ENCODE assay signal across 13 cellular contexts in genomic region chr2:68378779-68379178, GRCh38. TPM values are rescaled to one million over a fixed set of nuclear protein-coding genes. Genes with fewer than 3 reads are reported as not detected.
A peak's percentile ranks its signal among the peaks of the same experiment; 100 is the strongest.
DNase-seq lines count a peak whose midpoint lies in the region; ATAC-seq and TF ChIP-seq lines count a peak whose summit lies in the region.
"Not testable (repeated sequence)": the region's sequence is repeated elsewhere in the genome, so short reads cannot be mapped to it uniquely, and the experiment has no call there.
"Had no signal": no experiment of that assay in that cellular context is flagged by ENCODE, and none has a peak within 500 bp of the region (broad histone marks: within the 10 kb centered on the region; RNA-seq: fewer than 3 reads in every experiment).

No MANE protein-coding gene starts in this region.

- intact Hi-C loops in spleen (cut with DNase I; ENCODE audit: low total_unique reads): loop anchor here (10.0 kb wide), 1 partner anchor 46 kb away; no protein-coding TSS in a partner anchor

- H3K4me3 Mint-ChIP-seq in CD8-positive, alpha-beta memory T cell: peak overlapping the region in 6 of 7 donors; percentile 49 to 90 (median 62)
- H3K4me3 Mint-ChIP-seq in T-helper 17 cell: not testable (repeated sequence)
- H3K4me3 Mint-ChIP-seq in activated CD8-positive, alpha-beta memory T cell treated with anti-CD3 and anti-CD28 coated beads, Interleukin-2, amount 10 ng/mL, durations not matched to agents 7 days and 5 days: peak overlapping the region; percentile 19
- peak overlapping the region; percentile 75 for H3K4me3 Mint-ChIP-seq in central memory CD8-positive, alpha-beta T cell
- peak overlapping the region in 1 of 8 donors; percentile 16 for H3K4me3 Mint-ChIP-seq in naive B cell

- not testable (repeated sequence) for H3K27me3 Mint-ChIP-seq in CD8-positive, alpha-beta memory T cell; T-helper 17 cell; activated CD8-positive, alpha-beta memory T cell treated with anti-CD3 and anti-CD28 coated beads, Interleukin-2, amount 10 ng/mL, durations not matched to agents 7 days and 5 days; central memory CD8-positive, alpha-beta T cell; naive B cell

- H3K36me3 ChIP-seq in CD8-positive, alpha-beta memory T cell (ENCODE audit: insufficient read depth, low read length): peaks cover 12% of the 10 kb centered on the region
- peaks cover 0 to 42% (median 28%) of the 10 kb centered on the region in 6 donors for H3K36me3 ChIP-seq in spleen

- H3K27ac Mint-ChIP-seq in CD8-positive, alpha-beta memory T cell: peak overlapping the region; percentile 84 to 95 (median 89)
- H3K27ac Mint-ChIP-seq in T-helper 17 cell (peak overlapping the region; percentile 5), naive B cell (peak overlapping the region in 4 of 6 donors; percentile 20 to 83 (median 43))
- H3K27ac Mint-ChIP-seq in activated CD8-positive, alpha-beta memory T cell treated with anti-CD3 and anti-CD28 coated beads, Interleukin-2, amount 10 ng/mL, durations not matched to agents 7 days and 5 days: peak overlapping the region; percentile 65
- peak overlapping the region; percentile 90 for H3K27ac Mint-ChIP-seq in central memory CD8-positive, alpha-beta T cell (ENCODE audit: low read depth)

- not testable (repeated sequence) for ATAC-seq in T-helper 17 cell; activated CD8-positive, alpha-beta memory T cell treated with anti-CD3 and anti-CD28 coated beads, Interleukin-2, amount 10 ng/mL, durations not matched to agents 7 days and 5 days; central memory CD8-positive, alpha-beta T cell (replicated peaks; ENCODE audit: extremely low read depth, poor library complexity, severe bottlenecking); naive B cell (ENCODE audit: low read depth in 2 of 2)

- TF ChIP-seq CTCF in spleen (IDR thresholded peaks at IDR 0.05 in 8 of 11, conservative IDR thresholded peaks at IDR 0.05 in 3 of 11): not testable (repeated sequence)

- not testable (repeated sequence) for H3K9me3 ChIP-seq in CD8-positive, alpha-beta memory T cell (ENCODE audit: low read length); T-helper 17 cell (ENCODE audit: control insufficient read depth, low read length, poor library complexity, severe bottlenecking); spleen

- peaks cover 22 to 47% (median 28%) of the 10 kb centered on the region in 3 donors for H3K36me3 Mint-ChIP-seq in CD8-positive, alpha-beta memory T cell
- H3K36me3 Mint-ChIP-seq in T-helper 17 cell (ENCODE audit: low read depth): not testable (repeated sequence)
- peaks cover 49% of the 10 kb centered on the region for H3K36me3 Mint-ChIP-seq in activated CD8-positive, alpha-beta memory T cell treated with anti-CD3 and anti-CD28 coated beads, Interleukin-2, amount 10 ng/mL, durations not matched to agents 7 days and 5 days
- H3K36me3 Mint-ChIP-seq in central memory CD8-positive, alpha-beta T cell (ENCODE audit: insufficient read depth): peaks cover 59% of the 10 kb centered on the region
- H3K36me3 Mint-ChIP-seq in naive B cell: peaks cover 33 to 44% of the 10 kb centered on the region in 2 donors

- DNase-seq in CD8-positive, alpha-beta memory T cell; T-helper 17 cell; activated CD8-positive, alpha-beta memory T cell treated with anti-CD3 and anti-CD28 coated beads, Interleukin-2, amount 10 ng/mL, durations not matched to agents 7 days and 5 days; central memory CD8-positive, alpha-beta T cell (ENCODE audit: low spot score in 2 of 2); naive B cell; spleen: not testable (repeated sequence)

- peaks cover 58% of the 10 kb centered on the region for H3K4me1 ChIP-seq in CD8-positive, alpha-beta memory T cell (ENCODE audit: insufficient read depth, low read length)
- H3K4me1 ChIP-seq in spleen: peaks cover 4 to 99% (median 76%) of the 10 kb centered on the region in 6 donors

- not testable (repeated sequence) for H3K27ac ChIP-seq in CD8-positive, alpha-beta memory T cell (ENCODE audit: low read depth, low read length)
- H3K27ac ChIP-seq in spleen: peak overlapping the region in 6 of 8 donors; percentile 5 to 87 (median 56)

- CTCF ChIA-PET in CD8-positive, alpha-beta memory T cell (lab: Charles Lee): interaction anchor here (0.7 to 2.8 kb wide), 4 partner anchors 13 to 63 kb away, joined by 3 to 14 read pairs (median 5); partner anchors contain the start of gene PLEK
- CTCF ChIA-PET in activated CD8-positive, alpha-beta memory T cell treated with anti-CD3 and anti-CD28 coated beads, Interleukin-2, amount 10 ng/mL, durations not matched to agents 7 days and 5 days (lab: Charles Lee): interaction anchor here (0.6 to 1.8 kb wide), 7 partner anchors 10 to 63 kb away, joined by 3 to 7 read pairs (median 3); no protein-coding TSS in a partner anchor

- POLR2A ChIA-PET in CD8-positive, alpha-beta memory T cell (lab: Charles Lee): interaction anchor here (1.4 to 2.1 kb wide), 2 partner anchors 13 to 48 kb away, joined by 3 to 8 read pairs; partner anchors contain the start of gene PLEK

- not testable (repeated sequence) for H3K4me3 ChIP-seq in CD8-positive, alpha-beta memory T cell (ENCODE audit: low read length); spleen

- 81 to 86% (median 84%) methylated on average over 6 of the region's 6 CpGs for WGBS in spleen, 5 donors

- not testable (repeated sequence) for TF ChIP-seq POLR2A in spleen (IDR thresholded peaks at IDR 0.05)

- H3K27me3 ChIP-seq in CD8-positive, alpha-beta memory T cell (ENCODE audit: insufficient read depth, low read length, poor library complexity, severe bottlenecking); spleen (replicated peaks in 1 of 7): not testable (repeated sequence)

- peaks cover 77 to 97% (median 96%) of the 10 kb centered on the region in 3 donors for H3K4me1 Mint-ChIP-seq in CD8-positive, alpha-beta memory T cell
- not testable (repeated sequence) for H3K4me1 Mint-ChIP-seq in T-helper 17 cell
- H3K4me1 Mint-ChIP-seq in activated CD8-positive, alpha-beta memory T cell treated with anti-CD3 and anti-CD28 coated beads, Interleukin-2, amount 10 ng/mL, durations not matched to agents 7 days and 5 days: peaks cover 59% of the 10 kb centered on the region
- peaks cover 89% of the 10 kb centered on the region for H3K4me1 Mint-ChIP-seq in central memory CD8-positive, alpha-beta T cell
- H3K4me1 Mint-ChIP-seq in naive B cell: peaks cover 73 to 77% (median 75%) of the 10 kb centered on the region in 3 donors

- H3K9me3 Mint-ChIP-seq in CD8-positive, alpha-beta memory T cell; activated CD8-positive, alpha-beta memory T cell treated with anti-CD3 and anti-CD28 coated beads, Interleukin-2, amount 10 ng/mL, durations not matched to agents 7 days and 5 days (ENCODE audit: low read depth); central memory CD8-positive, alpha-beta T cell; naive B cell: not testable (repeated sequence)

RNA-seq across cellular contexts. Expression of gene PLEK, which starts 13.7 kb away (rescaled TPM):
- 10 to 100 TPM; 21.3 to 23.0 TPM for total RNA-seq in CD8-positive, alpha-beta memory T cell
- polyA plus RNA-seq in CD8-positive, alpha-beta memory T cell: 135 TPM
- total RNA-seq in T-helper 17 cell: 10 to 100 TPM; 18.0 to 34.8 TPM
- total RNA-seq in activated CD8-positive, alpha-beta memory T cell treated with anti-CD3 and anti-CD28 coated beads, Interleukin-2, amount 10 ng/mL, durations not matched to agents 7 days and 5 days: 10 to 100 TPM; 31.8 to 42.5 TPM
- polyA plus RNA-seq in naive B cell (ENCODE audit: low read depth in 6 of 6): 100 to 1,000 TPM in 4 of 6 donors, 10 to 100 TPM in 2; 69.0 to 215 (median 129) TPM
- 100 to 1,000 TPM in 5 of 7 donors, 10 to 100 TPM in 2; 79.9 to 202 (median 136) TPM for total RNA-seq in spleen
- 10 to 100 TPM; 49.1 to 67.7 (median 53.0) TPM for polyA plus RNA-seq in spleen
- total RNA-seq: G401, GM23248, H4, HepG2 had no signal
- polyA plus RNA-seq: BJ, HepG2 had no signal

RNA-seq across cellular contexts. Expression of gene CNRIP1, which starts 59.0 kb away (rescaled TPM):
- under 1 TPM in 1 of 2 experiments, not detected in 1; 0.11 TPM for total RNA-seq in CD8-positive, alpha-beta memory T cell
- polyA plus RNA-seq in CD8-positive, alpha-beta memory T cell: not detected
- total RNA-seq in T-helper 17 cell: under 1 TPM in 1 of 2 donors, not detected in 1; 0.17 TPM
- not detected for total RNA-seq in activated CD8-positive, alpha-beta memory T cell treated with anti-CD3 and anti-CD28 coated beads, Interleukin-2, amount 10 ng/mL, durations not matched to agents 7 days and 5 days
- not detected for polyA plus RNA-seq in naive B cell (ENCODE audit: low read depth in 6 of 6)
- 10 to 100 TPM; 12.1 to 26.7 (median 20.8) TPM for total RNA-seq in spleen
- polyA plus RNA-seq in spleen: 10 to 100 TPM in 2 of 3 donors, 1 to 10 TPM in 1; 7.8 to 17.5 (median 11.9) TPM
- total RNA-seq: HepG2 had no signal
- polyA plus RNA-seq: CD4-positive, alpha-beta memory T cell; HepG2; IgD-negative memory B cell had no signal

Comparison
In these comparisons a context has a peak if more than half of its experiments do, and no peak if none do; other contexts are left out.
1. H3K27ac Mint-ChIP-seq: peak in every context shown above with its lines; median percentile 90 in central memory CD8-positive, alpha-beta T cell; 89 in CD8-positive, alpha-beta memory T cell; 65 in activated CD8-positive, alpha-beta memory T cell treated with anti-CD3 and anti-CD28 coated beads, Interleukin-2, amount 10 ng/mL, durations not matched to agents 7 days and 5 days; 43 in naive B cell; 5 in T-helper 17 cell.
2. RNA of gene CNRIP1, which starts 59.0 kb away (total RNA-seq): 12.1 to 26.7 TPM in spleen; 0.17 TPM in T-helper 17 cell, 0.11 TPM in CD8-positive, alpha-beta memory T cell and not detected in activated CD8-positive, alpha-beta memory T cell treated with anti-CD3 and anti-CD28 coated beads, Interleukin-2, amount 10 ng/mL, durations not matched to agents 7 days and 5 days; every median in the first group is over 10 times any median in the second.